Comparison of ENCODE assay signal across 2 cellular contexts in genomic region chr12:49868449-49868848, GRCh38.
TF ChIP-seq lines count a peak whose summit lies in the region.

No MANE protein-coding gene starts in this region.

TF ChIP-seq in SK-N-SH, 30 proteins besides CTCF, POLR2A, EP300 and RAD21:
- no peak for TF ChIP-seq POLR2AphosphoS5 (IDR thresholded peaks at IDR 0.05; ENCODE audit: low read depth, low read length)
- TF ChIP-seq GABPA (IDR thresholded peaks at IDR 0.05; ENCODE audit: low read depth), result no peak
- TF ChIP-seq SMC3 (IDR thresholded peaks at IDR 0.05; ENCODE audit: low read depth, low read length), result no peak
- no peak for TF ChIP-seq IRF3 (IDR thresholded peaks at IDR 0.05; ENCODE audit: low read depth, low read length)

TF ChIP-seq in H1, 55 proteins besides CTCF, POLR2A, EP300 and RAD21:
- no peak for TF ChIP-seq SIX5 (IDR thresholded peaks at IDR 0.05; ENCODE audit: low read depth, low read length)
- no peak for TF ChIP-seq CREB1 (IDR thresholded peaks at IDR 0.05)
- TF ChIP-seq GABPA (IDR thresholded peaks at IDR 0.05; ENCODE audit: borderline replicate concordance, insufficient read depth, low read length), result no peak
- TF ChIP-seq SP1 (IDR thresholded peaks at IDR 0.05; ENCODE audit: low read depth, low read length), result no peak
- no peak for TF ChIP-seq CBX8 (IDR thresholded peaks at IDR 0.05; ENCODE audit: borderline replicate concordance, low read depth, low read length)
- TF ChIP-seq EGR1 (IDR thresholded peaks at IDR 0.05; ENCODE audit: borderline replicate concordance, low read depth, low read length), result no peak
- no peak for TF ChIP-seq TAF1 (IDR thresholded peaks at IDR 0.05; ENCODE audit: low read depth, low read length)
- TF ChIP-seq PHF8 (conservative IDR thresholded peaks at IDR 0.05; ENCODE audit: low read depth, low read length), result no peak
- TF ChIP-seq SRF (IDR thresholded peaks at IDR 0.05; ENCODE audit: low read depth, low read length), result no peak
- no peak for TF ChIP-seq RBBP5 (IDR thresholded peaks at IDR 0.05; ENCODE audit: borderline replicate concordance, low read depth, low read length)
